In genomic region chr9:91207889-91208651, GRCh38 we compare ENCODE assay signal across 8 cellular contexts.
A peak's percentile ranks its signal among the peaks of the same experiment; 100 is the strongest.
DNase-seq lines count a peak whose midpoint lies in the region; ATAC-seq and TF ChIP-seq lines count a peak whose summit lies in the region.

No MANE protein-coding gene starts in this region.

- no peak for TF ChIP-seq POLR2A in transverse colon (IDR thresholded peaks at IDR 0.05)

- ATAC-seq in GM19468 (IDR thresholded peaks at IDR 0.05; ENCODE audit: extremely low read depth, unreplicated experiment) (peak; percentile 70), HG03565 (IDR thresholded peaks at IDR 0.05; ENCODE audit: unreplicated experiment) (peak; percentile 78)

- in situ Hi-C loops in transverse colon (cut with MboI; ENCODE audit: low pct_ligation_motif_present in 1 of 4, low pct_unique_long_range_greater_than_20kb in 1 of 4, low sequenced_read_pairs in 3 of 4), result no loop called here

- no peak overlapping the region for H3K27ac ChIP-seq in CD8-positive, alpha-beta memory T cell (ENCODE audit: low read depth, low read length)
- H3K27ac ChIP-seq in layer of hippocampus (ENCODE audit: low read depth, low read length) (peak overlapping the region; percentile 50), transverse colon (peak overlapping the region; percentile 60 to 76 (median 74))

- peaks cover 0 to 6% (median 0%) of the 10 kb centered on the region in 3 donors for H3K36me3 Mint-ChIP-seq in CD8-positive, alpha-beta memory T cell

- H3K4me3 Mint-ChIP-seq in CD8-positive, alpha-beta memory T cell, result peak overlapping the region; percentile 24 to 86 (median 76)

- POLR2A ChIA-PET in CD8-positive, alpha-beta memory T cell (lab: Charles Lee), result interaction anchor here (0.6 to 1.8 kb wide), 2 partner anchors 29 to 108 kb away, joined by 3 to 4 read pairs; no protein-coding TSS in a partner anchor

- peak in 1 of 5 donors; percentile 20 for DNase-seq in CD8-positive, alpha-beta memory T cell
- DNase-seq in adipocyte (ENCODE audit: low read depth), result peak; percentile 29
- DNase-seq in transverse colon, result no peak
- DNase-seq in NCI-H2029 treated with DMSO at 0.1 percent for 48 hours (lab: John Stamatoyannopoulos, UW), result no peak
- no peak for DNase-seq in NK-92 treated with Interleukin-12 subunit alpha and Interleukin-12 subunit beta, amount 100 ng/mL, for 24 hours (lab: John Stamatoyannopoulos, UW)

- intact Hi-C loops in transverse colon (cut with DNase I; ENCODE audit: low total_unique reads), result no loop called here

- peak; percentile 11 for TF ChIP-seq EP300 in transverse colon (IDR thresholded peaks at IDR 0.05; ENCODE audit: low read depth)

- H3K27me3 Mint-ChIP-seq in CD8-positive, alpha-beta memory T cell, result no peaks in the 10 kb centered on the region

- no peaks in the 10 kb centered on the region for H3K36me3 ChIP-seq in CD8-positive, alpha-beta memory T cell (ENCODE audit: insufficient read depth, low read length)
- no peaks in the 10 kb centered on the region for H3K36me3 ChIP-seq in adipocyte (ENCODE audit: control insufficient read depth, insufficient read depth, low read length, severe bottlenecking)
- no peaks in the 10 kb centered on the region for H3K36me3 ChIP-seq in transverse colon

- peaks cover 18% of the 10 kb centered on the region for H3K4me1 ChIP-seq in CD8-positive, alpha-beta memory T cell (ENCODE audit: insufficient read depth, low read length)
- peaks cover 34% of the 10 kb centered on the region for H3K4me1 ChIP-seq in adipocyte (ENCODE audit: control insufficient read depth, insufficient read depth, low read length)
- peaks cover 15 to 33% (median 21%) of the 10 kb centered on the region in 4 donors for H3K4me1 ChIP-seq in transverse colon

- H3K9me3 ChIP-seq in CD8-positive, alpha-beta memory T cell (ENCODE audit: low read length), result no peaks in the 10 kb centered on the region
- H3K9me3 ChIP-seq in adipocyte (ENCODE audit: control insufficient read depth, low read length) (peaks cover 2% of the 10 kb centered on the region), transverse colon (no peaks in the 10 kb centered on the region)

- peak overlapping the region in 7 of 8 donors; percentile 21 to 91 (median 68) for H3K27ac Mint-ChIP-seq in CD8-positive, alpha-beta memory T cell

- CTCF ChIA-PET in CD8-positive, alpha-beta memory T cell (lab: Charles Lee), result interaction anchor here (0.7 to 1.4 kb wide), 3 partner anchors 9 to 45 kb away, joined by 3 to 5 read pairs (median 3); no protein-coding TSS in a partner anchor

- TF ChIP-seq CTCF in transverse colon (IDR thresholded peaks at IDR 0.05), result no peak

- H3K9me3 Mint-ChIP-seq in CD8-positive, alpha-beta memory T cell, result no peaks in the 10 kb centered on the region

- peaks cover 36 to 44% (median 41%) of the 10 kb centered on the region in 3 donors for H3K4me1 Mint-ChIP-seq in CD8-positive, alpha-beta memory T cell

- H3K4me3 ChIP-seq in CD8-positive, alpha-beta memory T cell (ENCODE audit: low read length), result peak overlapping the region; percentile 3
- H3K4me3 ChIP-seq in adipocyte (ENCODE audit: low read length) (peak overlapping the region; percentile 67), transverse colon (no peak overlapping the region)

- 14 to 21% methylated on average over 6 to 10 of the region's 10 CpGs for WGBS in transverse colon (ENCODE audit: low coverage in 1 of 2), 2 donors

- peak overlapping the region; percentile 62 for H3K9ac ChIP-seq in adipocyte (ENCODE audit: low read length)

- H3K27me3 ChIP-seq in CD8-positive, alpha-beta memory T cell (ENCODE audit: insufficient read depth, low read length, poor library complexity, severe bottlenecking), result no peaks in the 10 kb centered on the region
- H3K27me3 ChIP-seq in adipocyte (replicated peaks; ENCODE audit: control insufficient read depth, insufficient read depth, low read length) (no peaks in the 10 kb centered on the region), layer of hippocampus (ENCODE audit: control insufficient read depth, insufficient read depth, low read length) (no peaks in the 10 kb centered on the region), transverse colon (no peaks in the 10 kb centered on the region)

Comparison
In these comparisons a context has a peak if more than half of its experiments do, and no peak if none do; other contexts are left out.
1. H3K4me3 ChIP-seq: peak in CD8-positive, alpha-beta memory T cell (single experiment) and adipocyte (single experiment); none in transverse colon (0 of 4).